Comparison of ENCODE assay signal across 1 cellular context in the genomic region with DNA sequence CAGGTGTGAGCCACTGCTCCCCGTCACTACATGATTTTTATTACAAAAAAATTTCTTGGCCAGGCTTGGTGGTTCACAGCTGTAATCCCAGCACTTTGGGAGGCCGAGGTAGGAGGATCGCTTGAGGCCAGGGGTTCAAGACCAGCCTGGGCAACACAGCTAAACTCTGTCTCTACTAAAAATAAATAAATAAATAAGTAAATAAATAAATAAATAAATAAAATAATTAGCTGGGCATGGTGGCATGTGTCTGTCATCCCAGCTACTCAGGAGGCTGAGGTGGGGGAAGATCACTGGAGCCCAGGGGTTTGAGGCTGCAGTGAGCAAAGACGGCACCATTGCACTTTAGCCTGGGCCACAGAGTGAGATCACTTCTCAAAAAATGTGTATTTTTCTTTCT. TPM values are rescaled to one million over a fixed set of nuclear protein-coding genes. Genes with fewer than 3 reads are reported as not detected.
"Had no signal": no experiment of that assay in that cellular context is flagged by ENCODE, and none has a peak within 500 bp of the region (broad histone marks: within the 10 kb centered on the region; RNA-seq: fewer than 3 reads in every experiment).

No MANE protein-coding gene starts in this region.

RNA-seq across cellular contexts. Expression of gene MYL10, which starts 10.0 kb away (rescaled TPM):
- polyA plus RNA-seq: GM12878 had no signal
